ENCODE assay signal across 8 cellular contexts in the genomic region with DNA sequence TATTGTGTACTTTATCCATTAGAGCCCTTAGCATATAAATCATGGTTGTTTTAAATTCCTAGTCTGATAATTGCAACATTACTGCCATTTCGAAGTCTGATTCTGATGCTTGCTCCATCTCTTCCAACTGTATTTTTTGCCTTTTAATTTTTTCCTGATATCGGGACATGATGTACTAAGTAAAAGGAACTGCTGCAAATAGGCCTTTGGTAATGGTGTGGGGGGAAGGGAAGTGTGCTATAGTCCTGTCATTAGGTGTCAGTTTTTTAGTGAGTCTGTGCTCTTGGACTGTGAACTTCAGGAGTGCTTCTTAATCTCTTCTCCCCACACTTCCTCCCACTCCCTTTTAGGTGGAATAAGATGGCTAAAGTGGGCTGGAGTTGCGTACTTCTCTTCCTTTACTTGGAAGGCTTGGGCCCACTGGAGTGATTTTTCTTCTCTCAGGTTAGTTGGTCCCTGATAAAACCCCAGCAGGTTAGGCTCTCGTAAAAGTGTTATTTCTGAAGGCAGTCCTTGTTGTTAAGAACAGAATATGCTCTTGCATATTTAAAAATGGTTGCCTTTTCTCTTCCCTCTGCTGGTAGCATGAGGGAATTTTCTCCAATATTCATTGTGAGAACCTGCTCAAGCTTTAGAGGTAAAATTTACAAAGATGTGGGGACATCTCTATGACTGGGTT. TPM values are rescaled to one million over a fixed set of nuclear protein-coding genes. Genes with fewer than 3 reads are reported as not detected.
A peak's percentile ranks its signal among the peaks of the same experiment; 100 is the strongest.
DNase-seq lines count a peak whose midpoint lies in the region; ATAC-seq and TF ChIP-seq lines count a peak whose summit lies in the region.

No MANE protein-coding gene starts in this region.

- no peaks in the 10 kb centered on the region for H3K9me3 Mint-ChIP-seq in stimulated activated naive CD8-positive, alpha-beta T cell treated with anti-CD3 and anti-CD28 coated beads, Interleukin-15, Interleukin-2, amounts not matched to agents 100 ng/mL and 50 ng/mL, for 24 hours
- H3K9me3 Mint-ChIP-seq in stimulated activated naive CD8-positive, alpha-beta T cell treated with anti-CD3 and anti-CD28 coated beads, Interleukin-15, amount 100 ng/mL, for 72 hours = no peaks in the 10 kb centered on the region

- H3K27me3 Mint-ChIP-seq in stimulated activated naive CD8-positive, alpha-beta T cell treated with anti-CD3 and anti-CD28 coated beads, Interleukin-15, Interleukin-2, amounts not matched to agents 100 ng/mL and 50 ng/mL, for 24 hours = no peaks in the 10 kb centered on the region
- H3K27me3 Mint-ChIP-seq in stimulated activated naive CD8-positive, alpha-beta T cell treated with anti-CD3 and anti-CD28 coated beads, Interleukin-15, amount 100 ng/mL, for 72 hours = no peaks in the 10 kb centered on the region

- H3K27me3 ChIP-seq in Peyer's patch (no peaks in the 10 kb centered on the region), cardiac muscle cell (no peaks in the 10 kb centered on the region), tibial nerve (no peaks in the 10 kb centered on the region)

- H3K4me1 Mint-ChIP-seq in stimulated activated naive CD8-positive, alpha-beta T cell treated with anti-CD3 and anti-CD28 coated beads, Interleukin-15, Interleukin-2, amounts not matched to agents 100 ng/mL and 50 ng/mL, for 24 hours (ENCODE audit: low read depth) = peaks cover 43% of the 10 kb centered on the region
- peaks cover 51% of the 10 kb centered on the region for H3K4me1 Mint-ChIP-seq in stimulated activated naive CD8-positive, alpha-beta T cell treated with anti-CD3 and anti-CD28 coated beads, Interleukin-15, amount 100 ng/mL, for 72 hours

- no peak for TF ChIP-seq EP300 in tibial nerve (IDR thresholded peaks at IDR 0.05)

- H3K36me3 Mint-ChIP-seq in stimulated activated naive CD8-positive, alpha-beta T cell treated with anti-CD3 and anti-CD28 coated beads, Interleukin-15, Interleukin-2, amounts not matched to agents 100 ng/mL and 50 ng/mL, for 24 hours (ENCODE audit: low read depth) = peaks cover 59% of the 10 kb centered on the region

- H3K4me1 ChIP-seq in Peyer's patch (peaks cover 0 to 18% (median 0%) of the 10 kb centered on the region in 4 donors), cardiac muscle cell (ENCODE audit: low read depth) (peaks cover 15% of the 10 kb centered on the region), tibial nerve (peaks cover 0 to 14% (median 0%) of the 10 kb centered on the region in 4 donors)

- DNase-seq in stimulated activated naive CD8-positive, alpha-beta T cell treated with anti-CD3 and anti-CD28 coated beads, Interleukin-15, amount 100 ng/mL, for 72 hours = no peak
- DNase-seq in Peyer's patch (no peak), cardiac muscle cell (ENCODE audit: low read depth in 1 of 2, low spot score in 1 of 2) (peak; percentile 14 to 44), tibial nerve (ENCODE audit: low spot score in 2 of 2) (no peak), NCI-H1694 (lab: John Stamatoyannopoulos, UW) (no peak), NCI-H2227 treated with DMSO at 0.1 percent for 48 hours (lab: John Stamatoyannopoulos, UW) (no peak)

- no peak for ATAC-seq in stimulated activated naive CD8-positive, alpha-beta T cell treated with anti-CD3 and anti-CD28 coated beads, Interleukin-15, amount 100 ng/mL, for 72 hours
- no peak for ATAC-seq in GM21390 (IDR thresholded peaks at IDR 0.05; ENCODE audit: unreplicated experiment)

- H3K36me3 ChIP-seq in Peyer's patch (peaks cover 0 to 6% (median 0%) of the 10 kb centered on the region in 3 donors), cardiac muscle cell (no peaks in the 10 kb centered on the region), tibial nerve (peaks cover 0 to 12% (median 0%) of the 10 kb centered on the region in 3 donors)

- H3K4me3 ChIP-seq in Peyer's patch (no peak overlapping the region), cardiac muscle cell (no peak overlapping the region), tibial nerve (no peak overlapping the region)

- TF ChIP-seq CTCF in Peyer's patch (IDR thresholded peaks at IDR 0.05) (peak in 5 of 6 experiments; percentile 33 to 58 (median 53)), cardiac muscle cell (IDR thresholded peaks at IDR 0.05; ENCODE audit: low read depth, low read length) (peak; percentile 47), tibial nerve (IDR thresholded peaks at IDR 0.05) (peak in 4 of 5 experiments; percentile 18 to 27 (median 19))

- no peak for TF ChIP-seq POLR2A in Peyer's patch (IDR thresholded peaks at IDR 0.05)
- no peak for TF ChIP-seq POLR2A in tibial nerve (IDR thresholded peaks at IDR 0.05)

- H3K4me3 Mint-ChIP-seq in stimulated activated naive CD8-positive, alpha-beta T cell treated with anti-CD3 and anti-CD28 coated beads, Interleukin-15, Interleukin-2, amounts not matched to agents 100 ng/mL and 50 ng/mL, for 24 hours = no peak overlapping the region
- H3K4me3 Mint-ChIP-seq in stimulated activated naive CD8-positive, alpha-beta T cell treated with anti-CD3 and anti-CD28 coated beads, Interleukin-15, amount 100 ng/mL, for 72 hours = no peak overlapping the region

- H3K9me3 ChIP-seq in Peyer's patch (no peaks in the 10 kb centered on the region), cardiac muscle cell (ENCODE audit: low read depth) (no peaks in the 10 kb centered on the region), tibial nerve (no peaks in the 10 kb centered on the region)

- H3K27ac Mint-ChIP-seq in stimulated activated naive CD8-positive, alpha-beta T cell treated with anti-CD3 and anti-CD28 coated beads, Interleukin-15, Interleukin-2, amounts not matched to agents 100 ng/mL and 50 ng/mL, for 24 hours = peak overlapping the region; percentile 15
- H3K27ac Mint-ChIP-seq in stimulated activated naive CD8-positive, alpha-beta T cell treated with anti-CD3 and anti-CD28 coated beads, Interleukin-15, amount 100 ng/mL, for 72 hours = no peak overlapping the region

- 81 to 84% methylated on average over 4 of the region's 4 CpGs for WGBS in tibial nerve, 2 donors

- peak overlapping the region in 2 of 4 donors; percentile 17 to 32 for H3K27ac ChIP-seq in Peyer's patch
- peak overlapping the region; percentile 5 for H3K27ac ChIP-seq in cardiac muscle cell
- no peak overlapping the region for H3K27ac ChIP-seq in tibial nerve

RNA-seq across cellular contexts. Expression of a gene that starts 18.1 kb away (rescaled TPM):
- total RNA-seq in Peyer's patch = 100 to 1,000 TPM in 1 of 4 donors, 10 to 100 TPM in 3; 78.4 to 115 (median 90.7) TPM
- 3.6 and 5.3 TPM in 2 replicates for total RNA-seq in cardiac muscle cell
- 2.9 and 4.1 TPM in 2 replicates for polyA plus RNA-seq in cardiac muscle cell
- 10 to 100 TPM; 23.7 to 39.1 (median 25.8) TPM for total RNA-seq in tibial nerve

Comparison
In these comparisons a context has a peak if more than half of its experiments do, and no peak if none do; other contexts are left out.
1. DNase-seq: peak in cardiac muscle cell (2 of 2); none in stimulated activated naive CD8-positive, alpha-beta T cell treated with anti-CD3 and anti-CD28 coated beads, Interleukin-15, amount 100 ng/mL, for 72 hours (0 of 2), Peyer's patch (0 of 3), tibial nerve (0 of 2), NCI-H1694 (single experiment) and NCI-H2227 treated with DMSO at 0.1 percent for 48 hours (single experiment).
2. Peak in every context shown above with its lines, with median percentiles within 50 percentile points of each other: CTCF ChIP-seq.